In the genomic region with DNA sequence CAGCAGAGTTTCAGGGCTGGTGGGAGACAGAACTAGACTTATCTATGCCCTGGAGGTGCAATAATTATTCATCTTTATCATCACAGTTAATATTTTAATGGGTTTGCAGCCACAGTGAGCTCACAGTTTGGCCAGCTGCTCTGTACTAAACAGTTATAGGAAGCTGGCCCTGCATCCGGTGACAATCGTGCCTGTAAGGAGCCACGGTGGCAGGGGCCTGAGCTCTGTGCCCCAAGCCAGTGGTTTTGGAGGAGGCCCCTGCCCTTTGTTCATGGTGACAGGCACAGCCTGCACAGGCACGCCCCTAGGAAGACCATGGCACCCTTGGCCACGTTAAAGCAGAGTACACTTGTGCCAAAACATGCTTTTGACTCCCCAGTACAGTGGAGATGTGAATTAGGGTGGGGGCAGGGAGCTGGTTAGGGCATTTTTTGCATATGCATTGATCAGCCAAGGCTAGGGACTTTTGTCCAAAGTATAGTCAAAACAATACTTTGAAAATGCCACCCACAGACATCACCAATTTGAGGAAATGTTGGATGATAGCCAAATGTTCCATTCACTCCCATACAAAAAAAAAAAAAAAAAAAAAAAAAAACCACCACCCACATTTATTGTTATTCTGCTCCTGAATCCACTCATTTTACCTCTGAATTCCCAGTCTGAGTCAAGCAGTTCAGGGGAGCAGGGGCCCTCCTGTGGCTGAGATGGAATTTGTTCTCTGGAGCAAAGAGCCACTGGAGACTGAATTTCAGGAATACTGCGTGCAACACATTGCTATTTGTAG, we compare ENCODE assay signal across 8 cellular contexts. TPM values are rescaled to one million over a fixed set of nuclear protein-coding genes. Genes with fewer than 3 reads are reported as not detected.
DNase-seq lines count a peak whose midpoint lies in the region; ATAC-seq and TF ChIP-seq lines count a peak whose summit lies in the region.

No MANE protein-coding gene starts in this region.

- WGBS in thyroid gland, 2 donors = 24 to 38% methylated on average over 6 of the region's 6 CpGs

- H3K36me3 ChIP-seq in MG63 (no peaks in the 10 kb centered on the region), thyroid gland (no peaks in the 10 kb centered on the region)

- POLR2A ChIA-PET in activated naive CD8-positive, alpha-beta T cell treated with anti-CD3 and anti-CD28 coated beads, Interleukin-2, amount 10 ng/mL, durations not matched to agents 7 days and 5 days (lab: Charles Lee) = interaction anchor here (0.6 to 2.0 kb wide), 6 partner anchors 65 to 635 kb away, joined by 3 to 5 read pairs (median 4); no protein-coding TSS in a partner anchor

- H3K27ac Mint-ChIP-seq in activated naive CD8-positive, alpha-beta T cell treated with anti-CD3 and anti-CD28 coated beads, Interleukin-2, amount 10 ng/mL, durations not matched to agents 7 days and 5 days = peak overlapping the region; percentile 89

- peak overlapping the region; percentile 54 for H3K4me3 Mint-ChIP-seq in activated naive CD8-positive, alpha-beta T cell treated with anti-CD3 and anti-CD28 coated beads, Interleukin-2, amount 10 ng/mL, durations not matched to agents 7 days and 5 days

- no peak for TF ChIP-seq POLR2A in thyroid gland (IDR thresholded peaks at IDR 0.05)

- DNase-seq in AG10803 (ENCODE audit: low read depth) = peak; percentile 74
- DNase-seq in MG63 = peak; percentile 23
- DNase-seq in activated naive CD8-positive, alpha-beta T cell treated with anti-CD3 and anti-CD28 coated beads, Interleukin-2, amount 10 ng/mL, durations not matched to agents 7 days and 5 days = peak; percentile 47
- DNase-seq in hepatic stellate cell (ENCODE audit: low spot score) = peak; percentile 70
- DNase-seq in thyroid gland = peak; percentile 70 to 72
- no peak for DNase-seq in SKM-1 treated with dmso at 0.1 percent for 144 hours (lab: John Stamatoyannopoulos, UW; ENCODE audit: unreplicated experiment)

- ATAC-seq in GM18511 (IDR thresholded peaks at IDR 0.05; ENCODE audit: unreplicated experiment) = peak; percentile 14
- peak; percentile 6 for ATAC-seq in activated naive CD8-positive, alpha-beta T cell treated with anti-CD3 and anti-CD28 coated beads, Interleukin-2, amount 10 ng/mL, durations not matched to agents 7 days and 5 days (ENCODE audit: low read depth)
- ATAC-seq in GM19351 (IDR thresholded peaks at IDR 0.05; ENCODE audit: unreplicated experiment) = no peak

- peak; percentile 84 for TF ChIP-seq CTCF in AG10803 (conservative IDR thresholded peaks at IDR 0.05; ENCODE audit: low read length)
- TF ChIP-seq CTCF in thyroid gland (IDR thresholded peaks at IDR 0.05) = peak in 5 of 6 experiments; percentile 45 to 88 (median 65)

- intact Hi-C loops in thyroid gland (cut with DNase I) = loop anchor here (5.0 kb wide), 1 partner anchor 225 kb away; no protein-coding TSS in a partner anchor

- H3K27ac ChIP-seq in thyroid gland = peak overlapping the region; percentile 5 to 69 (median 61)

- peaks cover 2% of the 10 kb centered on the region for H3K9me3 Mint-ChIP-seq in activated naive CD8-positive, alpha-beta T cell treated with anti-CD3 and anti-CD28 coated beads, Interleukin-2, amount 10 ng/mL, durations not matched to agents 7 days and 5 days

- H3K27me3 Mint-ChIP-seq in activated naive CD8-positive, alpha-beta T cell treated with anti-CD3 and anti-CD28 coated beads, Interleukin-2, amount 10 ng/mL, durations not matched to agents 7 days and 5 days = no peaks in the 10 kb centered on the region

- no peaks in the 10 kb centered on the region for H3K36me3 Mint-ChIP-seq in activated naive CD8-positive, alpha-beta T cell treated with anti-CD3 and anti-CD28 coated beads, Interleukin-2, amount 10 ng/mL, durations not matched to agents 7 days and 5 days

- H3K9me3 ChIP-seq in MG63 (no peaks in the 10 kb centered on the region), thyroid gland (no peaks in the 10 kb centered on the region)

- peaks cover 15 to 22% of the 10 kb centered on the region in 2 donors for H3K4me1 ChIP-seq in thyroid gland

- no peak overlapping the region for H3K4me3 ChIP-seq in AG10803 (ENCODE audit: low read length)
- H3K4me3 ChIP-seq in MG63 = no peak overlapping the region
- H3K4me3 ChIP-seq in thyroid gland (replicated peaks in 1 of 3) = no peak overlapping the region

- no peaks in the 10 kb centered on the region for H3K27me3 ChIP-seq in MG63
- H3K27me3 ChIP-seq in thyroid gland = no peaks in the 10 kb centered on the region

- peaks cover 51% of the 10 kb centered on the region for H3K4me1 Mint-ChIP-seq in activated naive CD8-positive, alpha-beta T cell treated with anti-CD3 and anti-CD28 coated beads, Interleukin-2, amount 10 ng/mL, durations not matched to agents 7 days and 5 days

RNA-seq across cellular contexts. Expression of a gene that starts 3.4 kb away (rescaled TPM):
- 42.1 and 44.1 TPM in 2 replicates for total RNA-seq in MG63 (2014; rRNA removed; shearing (Covaris generic); ENCODE audit: low replicate concordance)
- total RNA-seq in activated naive CD8-positive, alpha-beta T cell treated with anti-CD3 and anti-CD28 coated beads, Interleukin-2, amount 10 ng/mL, durations not matched to agents 7 days and 5 days = 10 to 100 TPM; 64.4 to 66.7 TPM
- 100 to 1,000 TPM; 110 to 239 (median 153) TPM for total RNA-seq in thyroid gland
